ENCODE assay signal across 5 cellular contexts in genomic region chr10:47723362-47723761, GRCh38. TPM values are rescaled to one million over a fixed set of nuclear protein-coding genes. Genes with fewer than 3 reads are reported as not detected.
"Had no signal": no experiment of that assay in that cellular context is flagged by ENCODE, and none has a peak within 500 bp of the region (broad histone marks: within the 10 kb centered on the region; RNA-seq: fewer than 3 reads in every experiment).

No MANE protein-coding gene starts in this region.

RNA-seq across cellular contexts. Expression of gene SYT15B, which starts 40.0 kb away (rescaled TPM):
- total RNA-seq: HepG2, HT-29, HT1080 had no signal
- polyA plus RNA-seq: HepG2, IgD-negative memory B cell, K562 had no signal
